Comparison of ENCODE assay signal across 26 cellular contexts in genomic region chr17:58320163-58320558, GRCh38. TPM values are rescaled to one million over a fixed set of nuclear protein-coding genes. Genes with fewer than 3 reads are reported as not detected.
DNase-seq lines count a peak whose midpoint lies in the region; ATAC-seq and TF ChIP-seq lines count a peak whose summit lies in the region.
"Had no signal": no experiment of that assay in that cellular context is flagged by ENCODE, and none has a peak within 500 bp of the region (broad histone marks: within the 10 kb centered on the region; RNA-seq: fewer than 3 reads in every experiment).

No MANE protein-coding gene starts in this region.

- no peak overlapping the region for H3K4me3 Mint-ChIP-seq in activated CD4-positive, alpha-beta T cell treated with anti-CD3 and anti-CD28 coated beads, Interleukin-2, amount 10 ng/mL, durations not matched to agents 24 days and 14 days
- H3K4me3 Mint-ChIP-seq in natural killer cell: no peak overlapping the region
- no peak overlapping the region for H3K4me3 Mint-ChIP-seq in natural killer cell treated with Interleukin-12 subunit alpha and Interleukin-12 subunit beta and Interleukin-15 and Interleukin-18, amount 100 ng/mL, for 72 hours
- H3K4me3 Mint-ChIP-seq: activated CD4-positive, alpha-beta T cell treated with anti-CD3 and anti-CD28 coated beads for 36 hours; activated naive CD8-positive, alpha-beta T cell treated with anti-CD3 and anti-CD28 coated beads, Interleukin-2, amount 50 U/mL, for 24 hours; dendritic cell treated with granulocyte-macrophage colony-stimulating factor and Interleukin-4, amounts not matched to agents 40 ng/mL and 50 ng/mL, for 4 days; endodermal cell; naive thymus-derived CD8-positive, alpha-beta T cell; stimulated activated naive CD8-positive, alpha-beta T cell treated with anti-CD3 and anti-CD28 coated beads, Interleukin-15, amount 100 ng/mL, for 72 hours had no signal

- no peak for TF ChIP-seq CTCF in natural killer cell (IDR thresholded peaks at IDR 0.05)

- no peak overlapping the region for H3K4me3 ChIP-seq in aorta (ENCODE audit: low read length in 2 of 2)
- H3K4me3 ChIP-seq: left ventricle myocardium inferior, skin epidermis, thoracic aorta had no signal

- no peaks in the 10 kb centered on the region for H3K36me3 ChIP-seq in aorta (ENCODE audit: control insufficient read depth in 1 of 2, insufficient read depth in 2 of 2, low read length in 1 of 2)
- H3K36me3 ChIP-seq: left ventricle myocardium inferior, thoracic aorta had no signal

- no peak overlapping the region for H3K27ac Mint-ChIP-seq in activated CD4-positive, alpha-beta T cell treated with anti-CD3 and anti-CD28 coated beads, Interleukin-2, amount 10 ng/mL, durations not matched to agents 24 days and 14 days
- H3K27ac Mint-ChIP-seq in natural killer cell: peak overlapping the region; percentile 11 to 70
- H3K27ac Mint-ChIP-seq in natural killer cell treated with Interleukin-12 subunit alpha and Interleukin-12 subunit beta and Interleukin-15 and Interleukin-18, amount 100 ng/mL, for 72 hours: peak overlapping the region in 1 of 2 donors; percentile 45
- H3K27ac Mint-ChIP-seq: activated CD4-positive, alpha-beta T cell treated with anti-CD3 and anti-CD28 coated beads for 36 hours; activated naive CD8-positive, alpha-beta T cell treated with anti-CD3 and anti-CD28 coated beads, Interleukin-2, amount 50 U/mL, for 24 hours; dendritic cell treated with granulocyte-macrophage colony-stimulating factor and Interleukin-4, amounts not matched to agents 40 ng/mL and 50 ng/mL, for 4 days; endodermal cell had no signal

- H3K9me3 Mint-ChIP-seq in activated CD4-positive, alpha-beta T cell treated with anti-CD3 and anti-CD28 coated beads, Interleukin-2, amount 10 ng/mL, durations not matched to agents 24 days and 14 days: no peaks in the 10 kb centered on the region
- no peaks in the 10 kb centered on the region for H3K9me3 Mint-ChIP-seq in natural killer cell
- H3K9me3 Mint-ChIP-seq in natural killer cell treated with Interleukin-12 subunit alpha and Interleukin-12 subunit beta and Interleukin-15 and Interleukin-18, amount 100 ng/mL, for 72 hours: no peaks in the 10 kb centered on the region
- H3K9me3 Mint-ChIP-seq: activated naive CD8-positive, alpha-beta T cell treated with anti-CD3 and anti-CD28 coated beads, Interleukin-2, amount 50 U/mL, for 24 hours; activated T-helper 2 cell treated with anti-CD3 and anti-CD28 coated beads, Interferon-gamma antibody, Interleukin-2, Interleukin-4, amounts not matched to agents 10 μg/mL and 5 μg/mL and 100 μg/mL, durations not matched to agents 14 hours and 24 hours and 36 hours; dendritic cell treated with granulocyte-macrophage colony-stimulating factor and Interleukin-4, amounts not matched to agents 40 ng/mL and 50 ng/mL, for 4 days; endodermal cell; naive thymus-derived CD8-positive, alpha-beta T cell; stimulated activated naive CD8-positive, alpha-beta T cell treated with anti-CD3 and anti-CD28 coated beads, Interleukin-15, amount 100 ng/mL, for 72 hours had no signal

- H3K36me3 Mint-ChIP-seq in activated CD4-positive, alpha-beta T cell treated with anti-CD3 and anti-CD28 coated beads, Interleukin-2, amount 10 ng/mL, durations not matched to agents 24 days and 14 days (ENCODE audit: low read depth): peaks cover 36% of the 10 kb centered on the region
- peaks cover 7% of the 10 kb centered on the region for H3K36me3 Mint-ChIP-seq in natural killer cell
- H3K36me3 Mint-ChIP-seq in natural killer cell treated with Interleukin-12 subunit alpha and Interleukin-12 subunit beta and Interleukin-15 and Interleukin-18, amount 100 ng/mL, for 72 hours: peaks cover 6% of the 10 kb centered on the region

- ATAC-seq in natural killer cell (no peak), aorta (ENCODE audit: low FRiP score) (no peak)
- ATAC-seq in natural killer cell treated with Interleukin-12 subunit alpha and Interleukin-12 subunit beta and Interleukin-15 and Interleukin-18, amount 100 ng/mL, for 72 hours: no peak
- ATAC-seq: activated CD4-positive, alpha-beta T cell treated with anti-CD3 and anti-CD28 coated beads for 36 hours; activated naive CD8-positive, alpha-beta T cell treated with anti-CD3 and anti-CD28 coated beads, Interleukin-2, amount 50 U/mL, for 24 hours; HCT116; naive thymus-derived CD8-positive, alpha-beta T cell; PC-3; SK-N-SH treated with all-trans-retinoic acid at 6 μM for 48 hours; stimulated activated naive CD8-positive, alpha-beta T cell treated with anti-CD3 and anti-CD28 coated beads, Interleukin-15, amount 100 ng/mL, for 72 hours had no signal

- no peaks in the 10 kb centered on the region for H3K9me3 ChIP-seq in aorta (ENCODE audit: control insufficient read depth, low read length)
- H3K9me3 ChIP-seq: left ventricle myocardium inferior, thoracic aorta had no signal

- intact Hi-C loops in activated CD4-positive, alpha-beta T cell treated with anti-CD3 and anti-CD28 coated beads, Interleukin-2, amount 10 ng/mL, durations not matched to agents 24 days and 14 days (cut with micrococcal nuclease): no loop called here
- intact Hi-C loops in natural killer cell (cut with micrococcal nuclease): no loop called here
- intact Hi-C loops in aorta (cut with DNase I): loop anchor here in 1 of 2 donors (5.0 kb wide), 2 partner anchors 37 to 97 kb away; partner anchors contain the start of gene RNF43

- peaks cover 17% of the 10 kb centered on the region for H3K4me1 Mint-ChIP-seq in activated CD4-positive, alpha-beta T cell treated with anti-CD3 and anti-CD28 coated beads, Interleukin-2, amount 10 ng/mL, durations not matched to agents 24 days and 14 days
- H3K4me1 Mint-ChIP-seq in natural killer cell: peaks cover 26 to 35% of the 10 kb centered on the region in 2 donors
- H3K4me1 Mint-ChIP-seq in natural killer cell treated with Interleukin-12 subunit alpha and Interleukin-12 subunit beta and Interleukin-15 and Interleukin-18, amount 100 ng/mL, for 72 hours (ENCODE audit: low read depth in 2 of 2): peaks cover 27 to 51% of the 10 kb centered on the region in 2 donors

- 96 to 97% methylated on average over 7 of the region's 7 CpGs for WGBS in aorta, 2 donors

- peak; percentile 1 for DNase-seq in activated CD4-positive, alpha-beta T cell treated with anti-CD3 and anti-CD28 coated beads for 48 hours
- no peak for DNase-seq in activated CD4-positive, alpha-beta T cell treated with anti-CD3 and anti-CD28 coated beads, Interleukin-2, amount 10 ng/mL, durations not matched to agents 24 days and 14 days
- DNase-seq in natural killer cell (no peak), islet precursor cell (peak; percentile 46), aorta (peak; percentile 10 to 59), NCI-H1694 (lab: John Stamatoyannopoulos, UW) (no peak), NCI-H2107 treated with DMSO at 0.1 percent for 48 hours (lab: John Stamatoyannopoulos, UW; ENCODE audit: unreplicated experiment) (no peak)
- DNase-seq in natural killer cell treated with Interleukin-12 subunit alpha and Interleukin-12 subunit beta and Interleukin-15 and Interleukin-18, amount 100 ng/mL, for 72 hours (ENCODE audit: low spot score): no peak
- DNase-seq: activated naive CD8-positive, alpha-beta T cell treated with anti-CD3 and anti-CD28 coated beads, Interleukin-2, amount 50 U/mL, for 24 hours; MM.1S; naive thymus-derived CD8-positive, alpha-beta T cell; NCI-H2081; NCI-H226; NCI-H69; occipital lobe; PC-3 had no signal

- H3K4me1 ChIP-seq in aorta (ENCODE audit: control insufficient read depth in 1 of 2, insufficient read depth in 2 of 2, low read length in 2 of 2): no peaks in the 10 kb centered on the region

- no peaks in the 10 kb centered on the region for H3K27me3 ChIP-seq in aorta (ENCODE audit: control insufficient read depth in 1 of 2, insufficient read depth in 2 of 2, low read length in 1 of 2)

- H3K27me3 Mint-ChIP-seq in activated CD4-positive, alpha-beta T cell treated with anti-CD3 and anti-CD28 coated beads, Interleukin-2, amount 10 ng/mL, durations not matched to agents 24 days and 14 days: no peaks in the 10 kb centered on the region
- H3K27me3 Mint-ChIP-seq in natural killer cell (ENCODE audit: low read depth in 2 of 2): no peaks in the 10 kb centered on the region
- H3K27me3 Mint-ChIP-seq in natural killer cell treated with Interleukin-12 subunit alpha and Interleukin-12 subunit beta and Interleukin-15 and Interleukin-18, amount 100 ng/mL, for 72 hours: no peaks in the 10 kb centered on the region
- H3K27me3 Mint-ChIP-seq: activated CD4-positive, alpha-beta T cell treated with anti-CD3 and anti-CD28 coated beads for 36 hours; activated naive CD8-positive, alpha-beta T cell treated with anti-CD3 and anti-CD28 coated beads, Interleukin-2, amount 50 U/mL, for 24 hours; naive thymus-derived CD8-positive, alpha-beta T cell; stimulated activated naive CD8-positive, alpha-beta T cell treated with anti-CD3 and anti-CD28 coated beads, Interleukin-15, amount 100 ng/mL, for 72 hours had no signal

- H3K27ac ChIP-seq in aorta (ENCODE audit: low read depth in 1 of 2, low read length in 2 of 2): no peak overlapping the region
- H3K27ac ChIP-seq: left ventricle myocardium inferior, skin epidermis, thoracic aorta had no signal

RNA-seq across cellular contexts. Expression of gene TSPOAP1, which starts 8.4 kb away (rescaled TPM):
- total RNA-seq in activated CD4-positive, alpha-beta T cell treated with anti-CD3 and anti-CD28 coated beads, Interleukin-2, amount 10 ng/mL, durations not matched to agents 24 days and 14 days: 22.6 and 23.6 TPM in 2 replicates
- 100 to 1,000 TPM; 176 to 282 (median 246) TPM for total RNA-seq in natural killer cell
- 10 to 100 TPM; 54.0 to 82.3 TPM for total RNA-seq in natural killer cell treated with Interleukin-12 subunit alpha and Interleukin-12 subunit beta and Interleukin-15 and Interleukin-18, amount 100 ng/mL, for 72 hours
- total RNA-seq in aorta: 10 to 100 TPM in 1 of 2 donors, 1 to 10 TPM in 1; 9.0 to 21.0 TPM
- polyA plus RNA-seq in aorta: 10 to 100 TPM in 1 of 2 donors, 1 to 10 TPM in 1; 4.3 to 46.7 TPM

RNA-seq across cellular contexts. Expression of gene SUPT4H1, which starts 31.8 kb away (rescaled TPM):
- total RNA-seq in activated CD4-positive, alpha-beta T cell treated with anti-CD3 and anti-CD28 coated beads, Interleukin-2, amount 10 ng/mL, durations not matched to agents 24 days and 14 days: 139 and 143 TPM in 2 replicates
- 10 to 100 TPM; 55.9 to 68.3 (median 68.1) TPM for total RNA-seq in natural killer cell
- 100 to 1,000 TPM in 1 of 2 donors, 10 to 100 TPM in 1; 84.0 to 143 TPM for total RNA-seq in natural killer cell treated with Interleukin-12 subunit alpha and Interleukin-12 subunit beta and Interleukin-15 and Interleukin-18, amount 100 ng/mL, for 72 hours
- 10 to 100 TPM; 38.4 to 56.3 TPM for total RNA-seq in aorta
- polyA plus RNA-seq in aorta: 10 to 100 TPM; 69.1 to 78.2 TPM

RNA-seq across cellular contexts. Expression of gene MPO, which starts 39.4 kb away (rescaled TPM):
- total RNA-seq in activated CD4-positive, alpha-beta T cell treated with anti-CD3 and anti-CD28 coated beads, Interleukin-2, amount 10 ng/mL, durations not matched to agents 24 days and 14 days: not detected in 2 replicates
- total RNA-seq in natural killer cell (1 to 10 TPM in 2 of 3 donors, not detected in 1; 1.8 to 1.9 TPM), aorta (under 1 TPM; 0.26 to 0.63 TPM)
- total RNA-seq in natural killer cell treated with Interleukin-12 subunit alpha and Interleukin-12 subunit beta and Interleukin-15 and Interleukin-18, amount 100 ng/mL, for 72 hours: not detected
- polyA plus RNA-seq in aorta: under 1 TPM; 0.18 to 0.38 TPM
- total RNA-seq: activated T-helper 2 cell treated with anti-CD3 and anti-CD28 coated beads, Interferon-gamma antibody, Interleukin-2, Interleukin-4, amounts not matched to agents 10 μg/mL and 5 μg/mL and 100 μg/mL, durations not matched to agents 14 hours and 24 hours and 36 hours; endodermal cell; naive thymus-derived CD8-positive, alpha-beta T cell; occipital lobe; PC-3 had no signal
- polyA plus RNA-seq: naive thymus-derived CD8-positive, alpha-beta T cell had no signal

Comparison
In these comparisons a context has a peak if more than half of its experiments do, and no peak if none do; other contexts are left out.
1. DNase-seq: peak in activated CD4-positive, alpha-beta T cell treated with anti-CD3 and anti-CD28 coated beads for 48 hours (single experiment), islet precursor cell (single experiment) and aorta (2 of 2); none in activated CD4-positive, alpha-beta T cell treated with anti-CD3 and anti-CD28 coated beads, Interleukin-2, amount 10 ng/mL, durations not matched to agents 24 days and 14 days (single experiment), natural killer cell (single experiment), natural killer cell treated with Interleukin-12 subunit alpha and Interleukin-12 subunit beta and Interleukin-15 and Interleukin-18, amount 100 ng/mL, for 72 hours (single experiment), NCI-H1694 (single experiment) and NCI-H2107 treated with DMSO at 0.1 percent for 48 hours (single experiment).